8 cellular contexts compared by ENCODE assay signal in genomic region chr6:26043389-26044139, GRCh38. TPM values are rescaled to one million over a fixed set of nuclear protein-coding genes. Genes with fewer than 3 reads are reported as not detected.
DNase-seq lines count a peak whose midpoint lies in the region; ATAC-seq and TF ChIP-seq lines count a peak whose summit lies in the region.

No MANE protein-coding gene starts in this region.

- peaks cover 5% of the 10 kb centered on the region for H3K36me3 Mint-ChIP-seq in activated CD4-positive, alpha-beta memory T cell treated with anti-CD3 and anti-CD28 coated beads, Interleukin-2, amount 10 ng/mL, durations not matched to agents 7 days and 5 days (ENCODE audit: low read depth)

- peak overlapping the region; percentile 90 for H3K4me3 ChIP-seq in endocrine pancreas (ENCODE audit: control insufficient read depth, insufficient read depth, low read length)

- peak overlapping the region; percentile 99 for H3K27ac Mint-ChIP-seq in activated CD4-positive, alpha-beta memory T cell treated with anti-CD3 and anti-CD28 coated beads, Interleukin-2, amount 10 ng/mL, durations not matched to agents 7 days and 5 days

- ATAC-seq in HG02840 (IDR thresholded peaks at IDR 0.05; ENCODE audit: low FRiP score, unreplicated experiment), result peak; percentile 62

- CTCF ChIA-PET in activated CD4-positive, alpha-beta memory T cell treated with anti-CD3 and anti-CD28 coated beads, Interleukin-2, amount 10 ng/mL, durations not matched to agents 7 days and 5 days (lab: Charles Lee), result interaction anchor here (0.8 to 4.8 kb wide), 12 partner anchors 10 to 155 kb away, joined by 3 to 72 read pairs (median 4); a partner anchor contains a TSS

- no peaks in the 10 kb centered on the region for H3K27me3 ChIP-seq in endocrine pancreas (ENCODE audit: control insufficient read depth, insufficient read depth, low read length)

- H3K9me3 ChIP-seq in endocrine pancreas (ENCODE audit: control insufficient read depth, low read length), result no peaks in the 10 kb centered on the region

- no peaks in the 10 kb centered on the region for H3K27me3 Mint-ChIP-seq in activated CD4-positive, alpha-beta memory T cell treated with anti-CD3 and anti-CD28 coated beads, Interleukin-2, amount 10 ng/mL, durations not matched to agents 7 days and 5 days

- POLR2A ChIA-PET in activated CD4-positive, alpha-beta memory T cell treated with anti-CD3 and anti-CD28 coated beads, Interleukin-2, amount 10 ng/mL, durations not matched to agents 7 days and 5 days (lab: Charles Lee), result interaction anchor here (0.7 to 16.9 kb wide), 45 partner anchors 11 to 1849 kb away, joined by 3 to 2531 read pairs (median 8); partner anchors contain the start of genes HFE and TRIM38

- no peaks in the 10 kb centered on the region for H3K9me3 Mint-ChIP-seq in activated CD4-positive, alpha-beta memory T cell treated with anti-CD3 and anti-CD28 coated beads, Interleukin-2, amount 10 ng/mL, durations not matched to agents 7 days and 5 days

- TF ChIP-seq POLR2A in GM15510 (IDR thresholded peaks at IDR 0.05; ENCODE audit: borderline replicate concordance, extremely low read depth, insufficient read length), result peak; percentile 91

- H3K4me3 Mint-ChIP-seq in activated CD4-positive, alpha-beta memory T cell treated with anti-CD3 and anti-CD28 coated beads, Interleukin-2, amount 10 ng/mL, durations not matched to agents 7 days and 5 days, result peak overlapping the region; percentile 79

- peaks cover 37% of the 10 kb centered on the region for H3K4me1 Mint-ChIP-seq in activated CD4-positive, alpha-beta memory T cell treated with anti-CD3 and anti-CD28 coated beads, Interleukin-2, amount 10 ng/mL, durations not matched to agents 7 days and 5 days

- no peaks in the 10 kb centered on the region for H3K36me3 ChIP-seq in endocrine pancreas (ENCODE audit: control insufficient read depth, insufficient read depth, low read length)

- DNase-seq in NCI-H2029 (lab: John Stamatoyannopoulos, UW) (peak; percentile 99), midbrain (lab: John Stamatoyannopoulos, UW) (peak; percentile 97), substantia nigra (lab: John Stamatoyannopoulos, UW) (peak in 45 of 49 donors; percentile 6 to 87 (median 56)), RPMI8226 (no peak)
- DNase-seq in activated CD4-positive, alpha-beta memory T cell treated with anti-CD3 and anti-CD28 coated beads, Interleukin-2, amount 10 ng/mL, durations not matched to agents 7 days and 5 days, result peak; percentile 79

- H3K4me1 ChIP-seq in endocrine pancreas (ENCODE audit: control insufficient read depth, insufficient read depth, low read length), result no peaks in the 10 kb centered on the region

- peak overlapping the region; percentile 78 for H3K27ac ChIP-seq in substantia nigra (ENCODE audit: low read depth, low read length, poor library complexity, severe bottlenecking)

- H3K9ac ChIP-seq in endocrine pancreas (ENCODE audit: control insufficient read depth, insufficient read depth, low read length), result peak overlapping the region; percentile 39

RNA-seq across cellular contexts. Expression of gene HFE, which starts 43.7 kb away (rescaled TPM):
- total RNA-seq in activated CD4-positive, alpha-beta memory T cell treated with anti-CD3 and anti-CD28 coated beads, Interleukin-2, amount 10 ng/mL, durations not matched to agents 7 days and 5 days, result 1 to 10 TPM; 3.1 to 3.4 TPM
